In the genomic region with DNA sequence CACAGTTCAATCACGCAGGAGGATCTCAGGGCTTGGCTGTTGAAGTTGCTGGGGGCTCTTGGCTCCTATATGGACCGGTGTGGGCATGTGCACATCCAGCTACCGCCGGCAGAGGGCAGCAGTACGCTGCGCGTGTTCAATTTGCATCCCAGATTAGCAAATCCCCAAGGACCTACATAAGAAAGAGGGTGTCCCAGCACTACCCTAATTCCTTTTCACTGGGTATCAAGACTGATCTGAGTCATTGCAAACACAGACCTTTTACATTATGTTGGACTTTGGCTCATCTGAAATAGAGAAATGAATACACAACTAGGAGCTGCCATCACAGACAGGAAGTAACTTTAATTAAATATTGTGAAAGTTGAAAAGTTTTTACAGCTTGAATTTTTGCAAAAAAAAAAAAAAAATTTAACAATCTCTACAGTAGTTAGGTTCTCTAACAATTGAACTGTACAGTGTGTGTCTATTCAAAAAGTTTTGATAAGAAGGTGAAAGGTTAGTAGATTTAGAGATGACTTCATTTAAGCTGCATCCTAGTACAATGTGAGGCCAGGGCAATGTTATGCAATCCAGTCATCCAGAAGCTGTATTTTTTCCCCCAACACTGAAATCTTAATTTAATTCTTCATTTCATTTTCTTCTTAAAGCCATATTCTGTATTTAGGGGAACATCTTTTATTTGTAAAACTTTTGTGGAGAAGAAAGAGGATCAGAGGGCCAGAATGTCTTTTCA, we compare ENCODE assay signal across 8 cellular contexts.
DNase-seq lines count a peak whose midpoint lies in the region; ATAC-seq and TF ChIP-seq lines count a peak whose summit lies in the region.

No MANE protein-coding gene starts in this region.

- H3K4me2 ChIP-seq in PC-3 (ENCODE audit: low read length), result no peak overlapping the region
- H3K4me2 ChIP-seq in neural progenitor cell, result no peak overlapping the region

- DNase-seq in DMS 273 (lab: John Stamatoyannopoulos, UW; ENCODE audit: unreplicated experiment) (peak; percentile 88), HS-5 (ENCODE audit: low read depth) (peak; percentile 86), PC-3 (peak; percentile 70), fibroblast of peridontal ligament (ENCODE audit: extremely low read depth) (peak; percentile 91), neural progenitor cell (ENCODE audit: low spot score) (peak; percentile 83)
- DNase-seq in activated T-cell treated with anti-CD3 and anti-CD28 coated beads, Interleukin-2, amount 50 U/mL, for 4 hours, result peak; percentile 70

- CTCF ChIA-PET in PC-3 (lab: Charles Lee), result interaction anchor here (0.5 to 1.7 kb wide), 7 partner anchors 120 to 621 kb away, joined by 3 to 27 read pairs (median 4); no protein-coding TSS in a partner anchor

- H4K20me1 ChIP-seq in PC-3 (ENCODE audit: low read length) (no peaks in the 10 kb centered on the region), neural progenitor cell (ENCODE audit: low read depth) (no peaks in the 10 kb centered on the region)

- H2AFZ ChIP-seq in PC-3 (ENCODE audit: low read length) (no peak overlapping the region), neural progenitor cell (replicated peaks) (no peak overlapping the region)

- peaks cover 3% of the 10 kb centered on the region for H3K4me1 Mint-ChIP-seq in activated T-cell treated with anti-CD3 and anti-CD28 coated beads, Interleukin-2, amount 50 U/mL, for 4 hours (ENCODE audit: low read depth)
- H3K4me1 Mint-ChIP-seq in neural progenitor cell, result peaks cover 49% of the 10 kb centered on the region

- no peaks in the 10 kb centered on the region for H3K36me3 ChIP-seq in PC-3 (ENCODE audit: low read depth, low read length)
- H3K36me3 ChIP-seq in neural progenitor cell, result no peaks in the 10 kb centered on the region
- H3K36me3 ChIP-seq in subcutaneous abdominal adipose tissue (ENCODE audit: control insufficient read depth in 5 of 5, insufficient read depth in 5 of 5, low read length in 5 of 5), result peaks cover 0 to 5% (median 0%) of the 10 kb centered on the region in 5 donors

- no TSS peak for BruUV-seq in PC-3 (replicated peaks; lab: Mats Ljungman, UMichigan)

- H3K79me2 ChIP-seq in PC-3 (ENCODE audit: low read length) (no peaks in the 10 kb centered on the region), neural progenitor cell (ENCODE audit: low read depth) (no peaks in the 10 kb centered on the region)

- H3K27ac ChIP-seq in PC-3 (ENCODE audit: low read length), result no peak overlapping the region
- no peak overlapping the region for H3K27ac ChIP-seq in neural progenitor cell
- H3K27ac ChIP-seq in subcutaneous abdominal adipose tissue (ENCODE audit: low read depth, low read length), result peak overlapping the region; percentile 81

- H3K4me3 ChIP-seq in PC-3 (ENCODE audit: low read length) (no peak overlapping the region), neural progenitor cell (no peak overlapping the region), subcutaneous abdominal adipose tissue (ENCODE audit: low read depth in 1 of 5, low read length in 5 of 5) (no peak overlapping the region)

- no peaks in the 10 kb centered on the region for H3K27me3 Mint-ChIP-seq in activated T-cell treated with anti-CD3 and anti-CD28 coated beads, Interleukin-2, amount 50 U/mL, for 4 hours (ENCODE audit: low read depth)
- H3K27me3 Mint-ChIP-seq in neural progenitor cell (ENCODE audit: insufficient read depth, low read depth), result no peaks in the 10 kb centered on the region

- no peaks in the 10 kb centered on the region for H3K9me3 Mint-ChIP-seq in activated T-cell treated with anti-CD3 and anti-CD28 coated beads, Interleukin-2, amount 50 U/mL, for 4 hours
- H3K9me3 Mint-ChIP-seq in neural progenitor cell, result no peaks in the 10 kb centered on the region

- ATAC-seq in GM21381 (IDR thresholded peaks at IDR 0.05; ENCODE audit: unreplicated experiment), result peak; percentile 75
- ATAC-seq in PC-3, result peak; percentile 85
- peak; percentile 59 to 85 for ATAC-seq in activated T-cell treated with anti-CD3 and anti-CD28 coated beads, Interleukin-2, amount 50 U/mL, for 4 hours

- H3K4me1 ChIP-seq in PC-3 (ENCODE audit: insufficient read depth, low read length), result no peaks in the 10 kb centered on the region
- H3K4me1 ChIP-seq in neural progenitor cell, result peaks cover 48% of the 10 kb centered on the region
- peaks cover 8 to 80% (median 64%) of the 10 kb centered on the region in 5 donors for H3K4me1 ChIP-seq in subcutaneous abdominal adipose tissue (ENCODE audit: control insufficient read depth in 5 of 5, insufficient read depth in 5 of 5, low read length in 5 of 5)

- peak; percentile 90 for TF ChIP-seq CTCF in PC-3 (conservative IDR thresholded peaks at IDR 0.05; ENCODE audit: low read depth, low read length)
- peak; percentile 99 for TF ChIP-seq CTCF in neural progenitor cell (IDR thresholded peaks at IDR 0.05)

- H3K36me3 Mint-ChIP-seq in activated T-cell treated with anti-CD3 and anti-CD28 coated beads, Interleukin-2, amount 50 U/mL, for 4 hours (ENCODE audit: insufficient read depth), result no peaks in the 10 kb centered on the region
- H3K36me3 Mint-ChIP-seq in neural progenitor cell, result no peaks in the 10 kb centered on the region

- no peaks in the 10 kb centered on the region for H3K9me3 ChIP-seq in PC-3 (ENCODE audit: low read length)
- H3K9me3 ChIP-seq in neural progenitor cell (ENCODE audit: low read depth), result no peaks in the 10 kb centered on the region
- H3K9me3 ChIP-seq in subcutaneous abdominal adipose tissue (ENCODE audit: control insufficient read depth in 5 of 5, low read length in 5 of 5), result no peaks in the 10 kb centered on the region

- H3K27ac Mint-ChIP-seq in neural progenitor cell, result no peak overlapping the region

- H3K9ac ChIP-seq in PC-3 (ENCODE audit: low read length) (no peak overlapping the region), neural progenitor cell (no peak overlapping the region), subcutaneous abdominal adipose tissue (ENCODE audit: low read length in 5 of 5) (peak overlapping the region in 1 of 5 donors; percentile 29)

- no peak overlapping the region for H3K4me3 Mint-ChIP-seq in activated T-cell treated with anti-CD3 and anti-CD28 coated beads, Interleukin-2, amount 50 U/mL, for 4 hours
- no peak overlapping the region for H3K4me3 Mint-ChIP-seq in neural progenitor cell

- H3K27me3 ChIP-seq in PC-3 (ENCODE audit: low read length), result no peaks in the 10 kb centered on the region; the same call in 1 of the 2 replicates
- no peaks in the 10 kb centered on the region for H3K27me3 ChIP-seq in neural progenitor cell
- H3K27me3 ChIP-seq in subcutaneous abdominal adipose tissue (ENCODE audit: control insufficient read depth in 5 of 5, insufficient read depth in 4 of 5, low read length in 5 of 5), result no peaks in the 10 kb centered on the region

- intact Hi-C loops in PC-3 (cut with micrococcal nuclease), result loop anchor here (1.0 to 10.0 kb wide), 8 partner anchors 127 to 621 kb away; no protein-coding TSS in a partner anchor

- no peaks in the 10 kb centered on the region for H3K9me2 ChIP-seq in PC-3 (replicated peaks; ENCODE audit: low read length)

- H3F3A ChIP-seq in PC-3 (ENCODE audit: low read length, unreplicated experiment) (no peaks in the 10 kb centered on the region), neural progenitor cell (ENCODE audit: low read depth) (peaks cover 5% of the 10 kb centered on the region)

- POLR2A ChIA-PET in PC-3 (lab: Charles Lee; ENCODE audit: unreplicated experiment), result no interaction called here
